In the genomic region with DNA sequence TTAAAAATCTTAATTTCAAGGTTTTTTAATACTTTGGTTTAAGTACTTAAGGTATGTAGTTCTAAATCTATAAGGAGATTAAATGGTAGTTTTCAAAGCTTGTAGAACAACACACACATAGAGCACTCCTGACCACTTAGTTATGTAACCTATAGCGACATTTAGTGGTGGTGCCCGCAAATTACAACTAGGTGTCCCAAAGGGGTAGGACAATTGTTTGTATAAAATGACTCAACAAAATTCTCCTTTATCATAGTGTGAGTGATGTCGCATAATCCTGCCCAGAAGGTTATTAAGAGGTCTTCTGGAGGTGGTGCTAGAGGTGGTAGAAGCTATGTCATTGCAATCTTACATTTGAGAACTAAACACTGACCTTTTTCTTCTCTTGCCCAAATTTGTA, we compare ENCODE assay signal across 8 cellular contexts.
A peak's percentile ranks its signal among the peaks of the same experiment; 100 is the strongest.
DNase-seq lines count a peak whose midpoint lies in the region; ATAC-seq and TF ChIP-seq lines count a peak whose summit lies in the region.

No MANE protein-coding gene starts in this region.

- peaks cover 11% of the 10 kb centered on the region for H3K27me3 Mint-ChIP-seq in neural crest cell (ENCODE audit: low read depth)

- peak; percentile 64 for ATAC-seq in GM21737 (IDR thresholded peaks at IDR 0.05; ENCODE audit: unreplicated experiment)

- H3K9me3 ChIP-seq in OCI-LY3 (ENCODE audit: insufficient read depth, low read length) = no peaks in the 10 kb centered on the region

- no peak overlapping the region for H3K27ac Mint-ChIP-seq in neural crest cell (ENCODE audit: unreplicated experiment)

- peaks cover 8% of the 10 kb centered on the region; the same call in 1 of the 2 replicates for H3K27me3 ChIP-seq in OCI-LY3 (ENCODE audit: low read depth, low read length)

- peak; percentile 88 for TF ChIP-seq CTCF in OCI-LY3 (IDR thresholded peaks at IDR 0.05; ENCODE audit: low read depth, low read length)
- peak; percentile 66 for TF ChIP-seq CTCF in fibroblast of the aortic adventitia (IDR thresholded peaks at IDR 0.05; ENCODE audit: insufficient read depth, low read length)
- peak; percentile 89 for TF ChIP-seq CTCF in neural crest cell (conservative IDR thresholded peaks at IDR 0.05)

- no peak overlapping the region for H3K4me2 ChIP-seq in OCI-LY3 (ENCODE audit: low read length)

- no peaks in the 10 kb centered on the region for H3K9me3 Mint-ChIP-seq in neural crest cell

- no peaks in the 10 kb centered on the region for H3K79me2 ChIP-seq in OCI-LY3 (ENCODE audit: low read length)

- no peaks in the 10 kb centered on the region for H3K36me3 ChIP-seq in OCI-LY3 (replicated peaks; ENCODE audit: low read depth, low read length)

- peaks cover 4% of the 10 kb centered on the region for H3K4me1 Mint-ChIP-seq in neural crest cell

- no peaks in the 10 kb centered on the region for H4K20me1 ChIP-seq in OCI-LY3 (ENCODE audit: insufficient read depth, low read length)

- no peaks in the 10 kb centered on the region for H3K36me3 Mint-ChIP-seq in neural crest cell (ENCODE audit: low read depth)

- H3K4me3 ChIP-seq in OCI-LY3 (ENCODE audit: low read length) (no peak overlapping the region), fibroblast of the aortic adventitia (ENCODE audit: low read depth, low read length) (no peak overlapping the region)

- H3K9ac ChIP-seq in OCI-LY3 (ENCODE audit: low read length) = no peak overlapping the region

- DNase-seq in DMS53 (lab: John Stamatoyannopoulos, UW) (peak; percentile 85), KG1 (lab: John Stamatoyannopoulos, UW) (peak; percentile 70), fibroblast of the aortic adventitia (ENCODE audit: low read depth) (peak; percentile 75), neural crest cell (ENCODE audit: low read depth, low spot score) (peak; percentile 68), substantia nigra (lab: John Stamatoyannopoulos, UW) (peak in 42 of 49 donors; percentile 1 to 73 (median 33))
- DNase-seq in activated T-cell treated with anti-CD3 and anti-CD28 coated beads, Interleukin-2, amount 50 U/mL, for 48 hours = peak; percentile 70 to 72

- H3K27ac ChIP-seq in OCI-LY3 (ENCODE audit: low read length) = no peak overlapping the region
- H3K27ac ChIP-seq in substantia nigra (ENCODE audit: low read depth, low read length, poor library complexity, severe bottlenecking) = no peak overlapping the region

- H3K4me1 ChIP-seq in OCI-LY3 (ENCODE audit: low read length) = peaks cover 7% of the 10 kb centered on the region

- H2AFZ ChIP-seq in OCI-LY3 (ENCODE audit: low read depth, low read length) = no peak overlapping the region

- no peak overlapping the region for H3K4me3 Mint-ChIP-seq in neural crest cell

Comparison
In these comparisons a context has a peak if more than half of its experiments do, and no peak if none do; other contexts are left out.
1. DNase-seq: peak in every context shown above with its lines; median percentile 85 in DMS53; 75 in fibroblast of the aortic adventitia; 71 in activated T-cell treated with anti-CD3 and anti-CD28 coated beads, Interleukin-2, amount 50 U/mL, for 48 hours; 70 in KG1; 68 in neural crest cell; 33 in substantia nigra.